1 cellular context compared by ENCODE assay signal in genomic region chr5:143418140-143418866, GRCh38.
TF ChIP-seq lines count a peak whose summit lies in the region.

No MANE protein-coding gene starts in this region.

TF ChIP-seq in HepG2, 621 proteins besides CTCF, POLR2A, EP300 and RAD21 (continued from another document):
- TF ChIP-seq SOX6 (IDR thresholded peaks at IDR 0.05) (no peak), SOX6 (CRISPR knock-in tag; IDR thresholded peaks at IDR 0.05) (peak; percentile 28; the same call in 1 of the 2 replicates), RBFOX2 (IDR thresholded peaks at IDR 0.05; ENCODE audit: low read depth, low read length) (no peak), ZFP37 (CRISPR knock-in tag; IDR thresholded peaks at IDR 0.05; ENCODE audit: borderline replicate concordance) (no peak), FOSL2 (CRISPR knock-in tag; IDR thresholded peaks at IDR 0.05) (0 out of 2 replicates have a peak, but pooled peaks have one; percentile 10), SIN3A (IDR thresholded peaks at IDR 0.05; ENCODE audit: borderline replicate concordance, low read depth, low read length) (no peak), FOXP1 (IDR thresholded peaks at IDR 0.05) (no peak), FOXP1 (CRISPR knock-in tag; IDR thresholded peaks at IDR 0.05) (0 out of 2 replicates have a peak, but pooled peaks have one; percentile 31), MED8 (CRISPR knock-in tag; IDR thresholded peaks at IDR 0.05; ENCODE audit: insufficient replicate concordance) (no peak), ZFP41 (CRISPR knock-in tag; IDR thresholded peaks at IDR 0.05; ENCODE audit: borderline replicate concordance) (no peak), HNRNPLL (IDR thresholded peaks at IDR 0.05; ENCODE audit: low read depth, low read length, poor library complexity, severe bottlenecking) (no peak), ZNF256 (CRISPR knock-in tag; conservative IDR thresholded peaks at IDR 0.05) (no peak), DR1 (CRISPR knock-in tag; IDR thresholded peaks at IDR 0.05) (no peak), HOMEZ (CRISPR knock-in tag; IDR thresholded peaks at IDR 0.05; ENCODE audit: low read depth) (no peak), SALL1 (CRISPR knock-in tag; IDR thresholded peaks at IDR 0.05) (0 out of 2 replicates have a peak, but pooled peaks have one; percentile 11), ZNF550 (CRISPR knock-in tag; IDR thresholded peaks at IDR 0.05; ENCODE audit: borderline replicate concordance) (no peak), ETV6 (CRISPR knock-in tag; conservative IDR thresholded peaks at IDR 0.05) (no peak), ARID3A (IDR thresholded peaks at IDR 0.05; ENCODE audit: low read depth, low read length) (peak; percentile 28; the same call in 1 of the 2 replicates), FOXA3 (CRISPR knock-in tag; IDR thresholded peaks at IDR 0.05) (peak; percentile 58), ZNF354B (CRISPR knock-in tag; IDR thresholded peaks at IDR 0.05) (no peak), ZNF496 (CRISPR knock-in tag; IDR thresholded peaks at IDR 0.05; ENCODE audit: insufficient replicate concordance) (no peak), CEBPB (IDR thresholded peaks at IDR 0.05; ENCODE audit: borderline replicate concordance, low read depth, low read length) (peak; percentile 44; the same call in 1 of the 2 replicates), ZNF878 (CRISPR knock-in tag; IDR thresholded peaks at IDR 0.05) (no peak), ZBTB1 (CRISPR knock-in tag; IDR thresholded peaks at IDR 0.05; ENCODE audit: borderline replicate concordance) (no peak), IRF2 (CRISPR knock-in tag; IDR thresholded peaks at IDR 0.05) (no peak), SNAPC4 (CRISPR knock-in tag; IDR thresholded peaks at IDR 0.05) (no peak), KDM6A (CRISPR knock-in tag; IDR thresholded peaks at IDR 0.05; ENCODE audit: low read depth) (no peak)
- TF ChIP-seq, protein P1, sequence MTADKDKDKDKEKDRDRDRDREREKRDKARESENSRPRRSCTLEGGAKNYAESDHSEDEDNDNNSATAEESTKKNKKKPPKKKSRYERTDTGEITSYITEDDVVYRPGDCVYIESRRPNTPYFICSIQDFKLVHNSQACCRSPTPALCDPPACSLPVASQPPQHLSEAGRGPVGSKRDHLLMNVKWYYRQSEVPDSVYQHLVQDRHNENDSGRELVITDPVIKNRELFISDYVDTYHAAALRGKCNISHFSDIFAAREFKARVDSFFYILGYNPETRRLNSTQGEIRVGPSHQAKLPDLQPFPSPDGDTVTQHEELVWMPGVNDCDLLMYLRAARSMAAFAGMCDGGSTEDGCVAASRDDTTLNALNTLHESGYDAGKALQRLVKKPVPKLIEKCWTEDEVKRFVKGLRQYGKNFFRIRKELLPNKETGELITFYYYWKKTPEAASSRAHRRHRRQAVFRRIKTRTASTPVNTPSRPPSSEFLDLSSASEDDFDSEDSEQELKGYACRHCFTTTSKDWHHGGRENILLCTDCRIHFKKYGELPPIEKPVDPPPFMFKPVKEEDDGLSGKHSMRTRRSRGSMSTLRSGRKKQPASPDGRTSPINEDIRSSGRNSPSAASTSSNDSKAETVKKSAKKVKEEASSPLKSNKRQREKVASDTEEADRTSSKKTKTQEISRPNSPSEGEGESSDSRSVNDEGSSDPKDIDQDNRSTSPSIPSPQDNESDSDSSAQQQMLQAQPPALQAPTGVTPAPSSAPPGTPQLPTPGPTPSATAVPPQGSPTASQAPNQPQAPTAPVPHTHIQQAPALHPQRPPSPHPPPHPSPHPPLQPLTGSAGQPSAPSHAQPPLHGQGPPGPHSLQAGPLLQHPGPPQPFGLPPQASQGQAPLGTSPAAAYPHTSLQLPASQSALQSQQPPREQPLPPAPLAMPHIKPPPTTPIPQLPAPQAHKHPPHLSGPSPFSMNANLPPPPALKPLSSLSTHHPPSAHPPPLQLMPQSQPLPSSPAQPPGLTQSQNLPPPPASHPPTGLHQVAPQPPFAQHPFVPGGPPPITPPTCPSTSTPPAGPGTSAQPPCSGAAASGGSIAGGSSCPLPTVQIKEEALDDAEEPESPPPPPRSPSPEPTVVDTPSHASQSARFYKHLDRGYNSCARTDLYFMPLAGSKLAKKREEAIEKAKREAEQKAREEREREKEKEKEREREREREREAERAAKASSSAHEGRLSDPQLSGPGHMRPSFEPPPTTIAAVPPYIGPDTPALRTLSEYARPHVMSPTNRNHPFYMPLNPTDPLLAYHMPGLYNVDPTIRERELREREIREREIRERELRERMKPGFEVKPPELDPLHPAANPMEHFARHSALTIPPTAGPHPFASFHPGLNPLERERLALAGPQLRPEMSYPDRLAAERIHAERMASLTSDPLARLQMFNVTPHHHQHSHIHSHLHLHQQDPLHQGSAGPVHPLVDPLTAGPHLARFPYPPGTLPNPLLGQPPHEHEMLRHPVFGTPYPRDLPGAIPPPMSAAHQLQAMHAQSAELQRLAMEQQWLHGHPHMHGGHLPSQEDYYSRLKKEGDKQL (CRISPR knock-in tag; IDR thresholded peaks at IDR 0.05; ENCODE audit: low read depth): 0 out of 2 replicates have a peak, but pooled peaks have one; percentile 27
- TF ChIP-seq, protein P2, sequence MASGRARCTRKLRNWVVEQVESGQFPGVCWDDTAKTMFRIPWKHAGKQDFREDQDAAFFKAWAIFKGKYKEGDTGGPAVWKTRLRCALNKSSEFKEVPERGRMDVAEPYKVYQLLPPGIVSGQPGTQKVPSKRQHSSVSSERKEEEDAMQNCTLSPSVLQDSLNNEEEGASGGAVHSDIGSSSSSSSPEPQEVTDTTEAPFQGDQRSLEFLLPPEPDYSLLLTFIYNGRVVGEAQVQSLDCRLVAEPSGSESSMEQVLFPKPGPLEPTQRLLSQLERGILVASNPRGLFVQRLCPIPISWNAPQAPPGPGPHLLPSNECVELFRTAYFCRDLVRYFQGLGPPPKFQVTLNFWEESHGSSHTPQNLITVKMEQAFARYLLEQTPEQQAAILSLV (CRISPR knock-in tag; IDR thresholded peaks at IDR 0.05; ENCODE audit: borderline replicate concordance): no peak
- TF ChIP-seq, protein P3, sequence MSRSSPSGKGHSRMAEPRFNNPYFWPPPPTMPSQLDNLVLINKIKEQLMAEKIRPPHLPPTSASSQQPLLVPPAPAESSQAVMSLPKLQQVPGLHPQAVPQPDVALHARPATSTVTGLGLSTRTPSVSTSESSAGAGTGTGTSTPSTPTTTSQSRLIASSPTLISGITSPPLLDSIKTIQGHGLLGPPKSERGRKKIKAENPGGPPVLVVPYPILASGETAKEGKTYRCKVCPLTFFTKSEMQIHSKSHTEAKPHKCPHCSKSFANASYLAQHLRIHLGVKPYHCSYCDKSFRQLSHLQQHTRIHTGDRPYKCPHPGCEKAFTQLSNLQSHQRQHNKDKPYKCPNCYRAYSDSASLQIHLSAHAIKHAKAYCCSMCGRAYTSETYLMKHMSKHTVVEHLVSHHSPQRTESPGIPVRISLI (CRISPR knock-in tag; IDR thresholded peaks at IDR 0.05; ENCODE audit: borderline replicate concordance): no peak
- TF ChIP-seq, protein P4, sequence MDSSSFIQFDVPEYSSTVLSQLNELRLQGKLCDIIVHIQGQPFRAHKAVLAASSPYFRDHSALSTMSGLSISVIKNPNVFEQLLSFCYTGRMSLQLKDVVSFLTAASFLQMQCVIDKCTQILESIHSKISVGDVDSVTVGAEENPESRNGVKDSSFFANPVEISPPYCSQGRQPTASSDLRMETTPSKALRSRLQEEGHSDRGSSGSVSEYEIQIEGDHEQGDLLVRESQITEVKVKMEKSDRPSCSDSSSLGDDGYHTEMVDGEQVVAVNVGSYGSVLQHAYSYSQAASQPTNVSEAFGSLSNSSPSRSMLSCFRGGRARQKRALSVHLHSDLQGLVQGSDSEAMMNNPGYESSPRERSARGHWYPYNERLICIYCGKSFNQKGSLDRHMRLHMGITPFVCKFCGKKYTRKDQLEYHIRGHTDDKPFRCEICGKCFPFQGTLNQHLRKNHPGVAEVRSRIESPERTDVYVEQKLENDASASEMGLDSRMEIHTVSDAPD (CRISPR knock-in tag; IDR thresholded peaks at IDR 0.05): no peak
